ENCODE assay signal across 8 cellular contexts in genomic region chr1:99849744-99850457, GRCh38. TPM values are rescaled to one million over a fixed set of nuclear protein-coding genes. Genes with fewer than 3 reads are reported as not detected.
A peak's percentile ranks its signal among the peaks of the same experiment; 100 is the strongest.
DNase-seq lines count a peak whose midpoint lies in the region; FAIRE-seq and TF ChIP-seq lines count a peak whose summit lies in the region.

AGL (plus strand) TSS chr1:99850361; CDS start chr1:99851043, 682 bp downstream.

- peaks cover 22% of the 10 kb centered on the region for H3K79me2 ChIP-seq in Loucy (ENCODE audit: insufficient read depth, low read length)
- no peaks in the 10 kb centered on the region for H3K79me2 ChIP-seq in osteoblast (ENCODE audit: insufficient read depth, low read length)

- H2AFZ ChIP-seq in Loucy (ENCODE audit: low read length) (peak within 1 kb of the TSS; percentile 98), osteoblast (ENCODE audit: low read length) (peak within 1 kb of the TSS; percentile 99)

- peak within 1 kb of the TSS; percentile 87 for H3K27ac Mint-ChIP-seq in activated naive CD4-positive, alpha-beta T cell treated with anti-CD3 and anti-CD28 coated beads, Interleukin-2, amount 10 ng/mL, durations not matched to agents 7 days and 5 days

- H3K4me1 Mint-ChIP-seq in activated naive CD4-positive, alpha-beta T cell treated with anti-CD3 and anti-CD28 coated beads, Interleukin-2, amount 10 ng/mL, durations not matched to agents 7 days and 5 days = peaks cover 30% of the 10 kb centered on the region

- peak; percentile 41 for FAIRE-seq in H54 (lab: Jason Lieb, UNC)

- 0 to 1% methylated on average over 30 to 53 of the region's 65 CpGs for WGBS in testis, 2 donors

- no peaks in the 10 kb centered on the region for H3K27me3 Mint-ChIP-seq in activated naive CD4-positive, alpha-beta T cell treated with anti-CD3 and anti-CD28 coated beads, Interleukin-2, amount 10 ng/mL, durations not matched to agents 7 days and 5 days

- H3K4me3 Mint-ChIP-seq in activated naive CD4-positive, alpha-beta T cell treated with anti-CD3 and anti-CD28 coated beads, Interleukin-2, amount 10 ng/mL, durations not matched to agents 7 days and 5 days = peak within 1 kb of the TSS; percentile 92

- H3K27ac ChIP-seq in osteoblast (ENCODE audit: low read depth, low read length) = peak within 1 kb of the TSS; percentile 67
- H3K27ac ChIP-seq in testis = peak within 1 kb of the TSS; percentile 80 to 86

- H4K20me1 ChIP-seq in Loucy (ENCODE audit: insufficient read depth, low read length, poor library complexity, severe bottlenecking) (no peaks in the 10 kb centered on the region), osteoblast (ENCODE audit: insufficient read depth, low read length) (no peaks in the 10 kb centered on the region)

- TF ChIP-seq POLR2A in H54 (IDR thresholded peaks at IDR 0.05; ENCODE audit: low read depth, low read length) (peak; percentile 78; the same call in 1 of the 2 replicates), testis (IDR thresholded peaks at IDR 0.05) (no peak)

- TF ChIP-seq CTCF in Loucy (conservative IDR thresholded peaks at IDR 0.05; ENCODE audit: low read length) = no peak
- TF ChIP-seq CTCF in osteoblast (IDR thresholded peaks at IDR 0.05; ENCODE audit: extremely low read depth, low read depth, low read length) = no peak
- TF ChIP-seq CTCF in testis (IDR thresholded peaks at IDR 0.05) = peak in 1 of 3 experiments; percentile 3

- H3K4me3 ChIP-seq in Loucy (ENCODE audit: low read length, poor library complexity, severe bottlenecking) (peak within 1 kb of the TSS; percentile 86), osteoblast (ENCODE audit: insufficient read depth, low read length) (peak within 1 kb of the TSS; percentile 91), testis (peak within 1 kb of the TSS; percentile 91 to 97)

- H3K27me3 ChIP-seq in Loucy (ENCODE audit: insufficient read depth, low read length, poor library complexity, severe bottlenecking) (no peaks in the 10 kb centered on the region), osteoblast (ENCODE audit: insufficient read depth, low read length) (no peaks in the 10 kb centered on the region), testis (no peaks in the 10 kb centered on the region)

- DNase-seq in H54 (ENCODE audit: insufficient read length, low spot score) (peak; percentile 86), SK-N-DZ (ENCODE audit: low spot score) (peak; percentile 83), glomerular endothelial cell (ENCODE audit: extremely low read depth, low read depth, low spot score) (no peak), osteoblast (ENCODE audit: insufficient read length, low spot score, missing footprints) (peak; percentile 96), testis (peak; percentile 90)
- peak; percentile 91 for DNase-seq in activated naive CD4-positive, alpha-beta T cell treated with anti-CD3 and anti-CD28 coated beads, Interleukin-2, amount 10 ng/mL, durations not matched to agents 7 days and 5 days

- H3K9ac ChIP-seq in ES-I3 (ENCODE audit: low read depth, low read length) (peak within 1 kb of the TSS; percentile 81), Loucy (ENCODE audit: low read depth, low read length, poor library complexity, severe bottlenecking) (peak within 1 kb of the TSS; percentile 84)

- H3F3A ChIP-seq in Loucy (ENCODE audit: low read depth) = no peaks in the 10 kb centered on the region

- CTCF ChIA-PET in activated naive CD4-positive, alpha-beta T cell treated with anti-CD3 and anti-CD28 coated beads, Interleukin-2, amount 10 ng/mL, durations not matched to agents 7 days and 5 days (lab: Charles Lee) = no interaction called here

- H3K4me2 ChIP-seq in Loucy (ENCODE audit: low read depth, low read length, poor library complexity, severe bottlenecking) (peak within 1 kb of the TSS; percentile 88), osteoblast (ENCODE audit: insufficient read depth, low read length) (peak within 1 kb of the TSS; percentile 92)

- H3K36me3 Mint-ChIP-seq in activated naive CD4-positive, alpha-beta T cell treated with anti-CD3 and anti-CD28 coated beads, Interleukin-2, amount 10 ng/mL, durations not matched to agents 7 days and 5 days = peaks cover 13% of the 10 kb centered on the region

- intact Hi-C loops in testis (cut with DNase I; ENCODE audit: low total_unique reads) = no loop called here

- H3K9me3 Mint-ChIP-seq in activated naive CD4-positive, alpha-beta T cell treated with anti-CD3 and anti-CD28 coated beads, Interleukin-2, amount 10 ng/mL, durations not matched to agents 7 days and 5 days = no peaks in the 10 kb centered on the region

- no peaks in the 10 kb centered on the region for H3K9me2 ChIP-seq in Loucy (replicated peaks; ENCODE audit: low read depth, low read length)

- H3K4me1 ChIP-seq in ES-I3 (ENCODE audit: insufficient read depth, low read length) = no peaks in the 10 kb centered on the region
- peaks cover 34% of the 10 kb centered on the region for H3K4me1 ChIP-seq in Loucy (ENCODE audit: insufficient read depth, low read length, poor library complexity, severe bottlenecking)
- peaks cover 8% of the 10 kb centered on the region for H3K4me1 ChIP-seq in osteoblast (ENCODE audit: insufficient read depth, low read length)
- H3K4me1 ChIP-seq in testis = no peaks in the 10 kb centered on the region

- H3K36me3 ChIP-seq in ES-I3 (ENCODE audit: insufficient read depth, low read length) (no peaks in the 10 kb centered on the region), Loucy (ENCODE audit: insufficient read depth, low read length) (no peaks in the 10 kb centered on the region), osteoblast (ENCODE audit: insufficient read depth, low read length) (peaks cover 4% of the 10 kb centered on the region), testis (ENCODE audit: low read depth, missing control alignments) (no peaks in the 10 kb centered on the region)

- H3K9me3 ChIP-seq in ES-I3 (ENCODE audit: control insufficient read depth, insufficient read depth, low read length) (no peaks in the 10 kb centered on the region), Loucy (ENCODE audit: insufficient read depth, low read depth, low read length) (no peaks in the 10 kb centered on the region), osteoblast (ENCODE audit: low read depth, low read length) (no peaks in the 10 kb centered on the region), testis (no peaks in the 10 kb centered on the region)

RNA-seq across cellular contexts. Expression of gene AGL, which starts in this region (rescaled TPM):
- polyA plus RNA-seq in SK-N-DZ (2014; cell fraction: cytosol; rRNA removed) = 6.4 and 7.6 TPM in 2 replicates
- 14.8 and 16.5 TPM in 2 replicates for polyA plus RNA-seq in SK-N-DZ (2014; cell fraction: nucleus; rRNA removed)
- total RNA-seq in glomerular endothelial cell (8.1 and 10.9 TPM in 2 replicates), osteoblast (17.7 and 18.9 TPM in 2 replicates), testis (10 to 100 TPM; 16.7 to 19.6 TPM)
- 7.1 TPM for polyA plus RNA-seq in testis (ENCODE audit: insufficient read depth, low read depth, low replicate concordance)
